ENCODE assay signal across 27 cellular contexts in the genomic region with DNA sequence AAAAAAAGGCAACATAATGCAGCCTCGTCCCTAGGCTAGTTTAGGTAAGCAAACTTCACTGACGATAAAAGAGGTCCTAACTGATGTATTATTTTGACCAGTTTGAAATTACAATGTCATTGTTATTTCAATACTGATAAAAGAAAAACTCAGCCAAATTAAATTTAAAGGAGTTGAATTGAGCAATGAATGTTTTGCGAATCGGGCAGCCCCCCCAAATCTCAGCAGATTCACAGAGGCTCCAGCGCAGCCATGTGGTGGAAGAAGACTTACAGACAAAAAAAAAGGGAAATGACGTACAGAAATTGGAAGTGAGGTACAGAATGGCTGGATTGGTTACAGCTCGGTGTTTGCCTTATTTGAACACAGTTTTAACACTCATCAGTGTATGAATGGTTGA.
"Had no signal": no experiment of that assay in that cellular context is flagged by ENCODE, and none has a peak within 500 bp of the region (broad histone marks: within the 10 kb centered on the region; RNA-seq: fewer than 3 reads in every experiment).

No MANE protein-coding gene starts in this region.

- H3K9me3 ChIP-seq: left ventricle myocardium inferior, mucosa of descending colon, pancreas, psoas muscle, right lobe of liver, tibial nerve, uterus had no signal

- H3K4me1 ChIP-seq: left ventricle myocardium inferior, psoas muscle, right lobe of liver, tibial nerve, uterus had no signal

- ATAC-seq: mucosa of descending colon; naive thymus-derived CD4-positive, alpha-beta T cell; natural killer cell treated with Interleukin-12 subunit alpha and Interleukin-12 subunit beta and Interleukin-15 and Interleukin-18, amount 100 ng/mL, for 72 hours; pancreas; psoas muscle; right lobe of liver; stimulated activated memory B cell treated with anti-CD40 and anti-IgM and Interleukin-4, amounts not matched to agents 10 μg/mL and 1 μg/mL and 100 μg/mL, for 72 hours; stimulated activated naive CD8-positive, alpha-beta T cell treated with anti-CD3 and anti-CD28 coated beads, Interleukin-15, amount 100 ng/mL, for 72 hours had no signal

- H3K9me3 Mint-ChIP-seq: immature natural killer cell; naive thymus-derived CD4-positive, alpha-beta T cell; natural killer cell treated with Interleukin-12 subunit alpha and Interleukin-12 subunit beta and Interleukin-15 and Interleukin-18, amount 100 ng/mL, for 72 hours; neural crest cell; stimulated activated memory B cell treated with anti-CD40 and anti-IgM and Interleukin-4, amounts not matched to agents 10 μg/mL and 1 μg/mL and 100 μg/mL, for 72 hours; stimulated activated naive CD8-positive, alpha-beta T cell treated with anti-CD3 and anti-CD28 coated beads, Interleukin-15, amount 100 ng/mL, for 72 hours; type B pancreatic cell had no signal

- H3K4me3 Mint-ChIP-seq: immature natural killer cell; naive thymus-derived CD4-positive, alpha-beta T cell; natural killer cell treated with Interleukin-12 subunit alpha and Interleukin-12 subunit beta and Interleukin-15 and Interleukin-18, amount 100 ng/mL, for 72 hours; neural crest cell; stimulated activated memory B cell treated with anti-CD40 and anti-IgM and Interleukin-4, amounts not matched to agents 10 μg/mL and 1 μg/mL and 100 μg/mL, for 72 hours; stimulated activated naive CD8-positive, alpha-beta T cell treated with anti-CD3 and anti-CD28 coated beads, Interleukin-15, amount 100 ng/mL, for 72 hours; type B pancreatic cell had no signal

- H3K4me1 Mint-ChIP-seq: immature natural killer cell; neural crest cell; stimulated activated memory B cell treated with anti-CD40 and anti-IgM and Interleukin-4, amounts not matched to agents 10 μg/mL and 1 μg/mL and 100 μg/mL, for 72 hours; stimulated activated naive CD8-positive, alpha-beta T cell treated with anti-CD3 and anti-CD28 coated beads, Interleukin-15, amount 100 ng/mL, for 72 hours had no signal

- H3K36me3 Mint-ChIP-seq: immature natural killer cell; natural killer cell treated with Interleukin-12 subunit alpha and Interleukin-12 subunit beta and Interleukin-15 and Interleukin-18, amount 100 ng/mL, for 72 hours; stimulated activated memory B cell treated with anti-CD40 and anti-IgM and Interleukin-4, amounts not matched to agents 10 μg/mL and 1 μg/mL and 100 μg/mL, for 72 hours; type B pancreatic cell had no signal

- H3K27ac ChIP-seq: left ventricle myocardium inferior, pancreas, psoas muscle, right lobe of liver, tibial nerve, uterus had no signal

- H3K36me3 ChIP-seq: left ventricle myocardium inferior, pancreas, right lobe of liver, tibial nerve, uterus had no signal

- H3K27me3 ChIP-seq: pancreas, right lobe of liver, tibial nerve, uterus had no signal

- H3K4me2 ChIP-seq: smooth muscle cell had no signal

- H3K4me3 ChIP-seq: left ventricle myocardium inferior, lung, mucosa of descending colon, pancreas, psoas muscle, right lobe of liver, smooth muscle cell, tibial nerve, uterus had no signal

- H3K27ac Mint-ChIP-seq: immature natural killer cell; naive thymus-derived CD4-positive, alpha-beta T cell; natural killer cell treated with Interleukin-12 subunit alpha and Interleukin-12 subunit beta and Interleukin-15 and Interleukin-18, amount 100 ng/mL, for 72 hours; stimulated activated memory B cell treated with anti-CD40 and anti-IgM and Interleukin-4, amounts not matched to agents 10 μg/mL and 1 μg/mL and 100 μg/mL, for 72 hours; stimulated activated naive CD8-positive, alpha-beta T cell treated with anti-CD3 and anti-CD28 coated beads, Interleukin-15, amount 100 ng/mL, for 72 hours; type B pancreatic cell had no signal

- DNase-seq: hippocampal formation; immature natural killer cell; left ventricle myocardium inferior; midbrain; mucosa of descending colon; naive thymus-derived CD4-positive, alpha-beta T cell; nucleus accumbens; pancreas; posterior cingulate gyrus; psoas muscle; right lobe of liver; stimulated activated CD4-positive, alpha-beta T cell treated with anti-CD3 and anti-CD28 coated beads, Interleukin-1b, Interleukin-23, amount 100 ng/mL, for 48 hours; stimulated activated CD4-positive, alpha-beta T cell treated with anti-CD3 and anti-CD28 coated beads, Interleukin-2, amount 100 ng/mL, for 48 hours; stimulated activated CD4-positive, alpha-beta T cell treated with anti-CD3 and anti-CD28 coated beads, Interleukin-4, amount 100 ng/mL, for 4 hours; stimulated activated CD8-positive, alpha-beta memory T cell treated with anti-CD3 and anti-CD28 coated beads, Interleukin-4, amount 100 ng/mL, for 48 hours; stimulated activated naive CD4-positive, alpha-beta T cell treated with Interleukin-2 at 50 U/mL for 16 hours; stimulated activated naive CD8-positive, alpha-beta T cell treated with anti-CD3 and anti-CD28 coated beads, Interleukin-15, amount 100 ng/mL, for 72 hours; substantia nigra; uterus had no signal

- FAIRE-seq: islet of Langerhans, pancreas had no signal

- H3K27me3 Mint-ChIP-seq: stimulated activated naive CD8-positive, alpha-beta T cell treated with anti-CD3 and anti-CD28 coated beads, Interleukin-15, amount 100 ng/mL, for 72 hours had no signal
